Comparison of ENCODE assay signal across 16 cellular contexts in genomic region chr2:219537657-219538487, GRCh38. TPM values are rescaled to one million over a fixed set of nuclear protein-coding genes. Genes with fewer than 3 reads are reported as not detected.
A peak's percentile ranks its signal among the peaks of the same experiment; 100 is the strongest.
DNase-seq lines count a peak whose midpoint lies in the region; ATAC-seq, FAIRE-seq and TF ChIP-seq lines count a peak whose summit lies in the region.
"Had no signal": no experiment of that assay in that cellular context is flagged by ENCODE, and none has a peak within 500 bp of the region (broad histone marks: within the 10 kb centered on the region; RNA-seq: fewer than 3 reads in every experiment).

No MANE protein-coding gene starts in this region.

- no peaks in the 10 kb centered on the region for H3K4me1 ChIP-seq in HEK293 (ENCODE audit: control insufficient read depth, insufficient read depth, low read length)
- H3K4me1 ChIP-seq in mammary epithelial cell (ENCODE audit: insufficient read depth, low read length) = peaks cover 41% of the 10 kb centered on the region
- H3K4me1 ChIP-seq in keratinocyte (ENCODE audit: control insufficient read depth, extremely low read depth, insufficient read depth, low read length) = peaks cover 20% of the 10 kb centered on the region

- no peaks in the 10 kb centered on the region for H3K27me3 ChIP-seq in mammary epithelial cell (ENCODE audit: insufficient read depth, low read length)
- no peaks in the 10 kb centered on the region for H3K27me3 ChIP-seq in keratinocyte (ENCODE audit: control insufficient read depth, extremely low read depth, insufficient read depth, low read length)
- H3K27me3 ChIP-seq: MG63 had no signal

- H3K27ac ChIP-seq in 22Rv1 = no peak overlapping the region
- H3K27ac ChIP-seq in HEK293 (ENCODE audit: extremely low read depth, low read depth, low read length) = no peak overlapping the region
- H3K27ac ChIP-seq in mammary epithelial cell (ENCODE audit: insufficient read depth, low read depth, low read length) = no peak overlapping the region
- no peak overlapping the region for H3K27ac ChIP-seq in keratinocyte (ENCODE audit: control insufficient read depth, insufficient read depth, low read length)
- H3K27ac ChIP-seq: esophagus squamous epithelium, stomach had no signal

- peaks cover 46% of the 10 kb centered on the region for H3K79me2 ChIP-seq in mammary epithelial cell (ENCODE audit: insufficient read depth, low read length)
- H3K79me2 ChIP-seq in keratinocyte (ENCODE audit: control insufficient read depth, insufficient read depth, low read length) = peaks cover 33% of the 10 kb centered on the region

- dilution Hi-C loops in mammary epithelial cell (cut with HindIII; ENCODE audit: low sequenced_read_pairs) = no loop called here
- dilution Hi-C loops in keratinocyte (cut with MboI; ENCODE audit: extremely low pct_ligation_motif_present, low sequenced_read_pairs) = no loop called here

- peaks cover 15% of the 10 kb centered on the region for H3K36me3 Mint-ChIP-seq in activated T-cell treated with anti-CD3 and anti-CD28 coated beads, Interleukin-2, amount 50 U/mL, for 4 hours (ENCODE audit: insufficient read depth)
- peaks cover 11% of the 10 kb centered on the region for H3K36me3 Mint-ChIP-seq in progenitor cell of endocrine pancreas (ENCODE audit: insufficient read depth)

- TF ChIP-seq CTCF in 22Rv1 (IDR thresholded peaks at IDR 0.05) (0 out of 2 replicates have a peak, but pooled peaks have one; percentile 14), HEK293 (tag by site-specific recombination; IDR thresholded peaks at IDR 0.05) (no peak), mammary epithelial cell (conservative IDR thresholded peaks at IDR 0.05 in 1 of 2, IDR thresholded peaks at IDR 0.05 in 1 of 2; ENCODE audit: extremely low read depth in 1 of 2, insufficient read depth in 1 of 2, low read depth in 1 of 2, low read length in 2 of 2) (peak in 1 of 2 donors; percentile 32), keratinocyte (optimal IDR thresholded peaks at IDR 0.05 in 1 of 3, IDR thresholded peaks at IDR 0.05 in 1 of 3, conservative IDR thresholded peaks at IDR 0.05 in 1 of 3; ENCODE audit: extremely low read depth in 1 of 3, insufficient read depth in 2 of 3, low read length in 3 of 3) (peak in 1 of 3 experiments; percentile 17), progenitor cell of endocrine pancreas (IDR thresholded peaks at IDR 0.05; ENCODE audit: unreplicated experiment) (no peak)

- no peak overlapping the region for H3K9ac ChIP-seq in mammary epithelial cell (ENCODE audit: insufficient read depth, low read length)
- H3K9ac ChIP-seq in keratinocyte (ENCODE audit: control insufficient read depth, extremely low read depth, insufficient read depth, low read length) = no peak overlapping the region

- no peaks in the 10 kb centered on the region for H3K9me3 Mint-ChIP-seq in activated T-cell treated with anti-CD3 and anti-CD28 coated beads, Interleukin-2, amount 50 U/mL, for 4 hours
- H3K9me3 Mint-ChIP-seq in progenitor cell of endocrine pancreas (ENCODE audit: low read depth) = no peaks in the 10 kb centered on the region

- H3K9me3 ChIP-seq in HEK293 (ENCODE audit: control insufficient read depth, insufficient read depth, low read depth, low read length) = no peaks in the 10 kb centered on the region
- H3K9me3 ChIP-seq in mammary epithelial cell (replicated peaks; ENCODE audit: insufficient read depth, low read length) = no peaks in the 10 kb centered on the region
- no peaks in the 10 kb centered on the region for H3K9me3 ChIP-seq in keratinocyte (ENCODE audit: control insufficient read depth, low read depth, low read length)
- H3K9me3 ChIP-seq: esophagus squamous epithelium, MG63, stomach had no signal

- no TSS peak for BruUV-seq in mammary epithelial cell (replicated peaks; lab: Mats Ljungman, UMichigan)

- H4K20me1 ChIP-seq in mammary epithelial cell (ENCODE audit: insufficient read depth, low read length) = peaks cover 3% of the 10 kb centered on the region
- peaks cover 10% of the 10 kb centered on the region for H4K20me1 ChIP-seq in keratinocyte (ENCODE audit: control insufficient read depth, extremely low read depth, insufficient read depth, low read length)

- H2AFZ ChIP-seq in mammary epithelial cell (ENCODE audit: low read depth, low read length) (no peak overlapping the region), keratinocyte (ENCODE audit: control insufficient read depth, low read length) (no peak overlapping the region)

- no peak for FAIRE-seq in keratinocyte (lab: Jason Lieb, UNC)
- FAIRE-seq: GM19239 had no signal

- no peak for ATAC-seq in activated T-cell treated with anti-CD3 and anti-CD28 coated beads, Interleukin-2, amount 50 U/mL, for 4 hours
- ATAC-seq: activated CD8-positive, alpha-beta T cell treated with anti-CD3 and anti-CD28 coated beads, Interleukin-2, amount 10 ng/mL, durations not matched to agents 7 days and 5 days had no signal

- POLR2A ChIA-PET in HEK293 (lab: Yijun Ruan, JAX) = no interaction called here

- H3K9me1 ChIP-seq in keratinocyte (ENCODE audit: control insufficient read depth, extremely low read depth, insufficient read depth, low read length) = no peaks in the 10 kb centered on the region

- H3K36me3 ChIP-seq in HEK293 (ENCODE audit: control insufficient read depth in 2 of 2, insufficient read depth in 1 of 2, low read length in 2 of 2) (peaks cover 0 to 32% of the 10 kb centered on the region in 2 experiments; a peak in 1 of 3 replicates), mammary epithelial cell (ENCODE audit: insufficient read depth, low read length) (peaks cover 6% of the 10 kb centered on the region), keratinocyte (ENCODE audit: control insufficient read depth in 2 of 2, extremely low read depth in 1 of 2, insufficient read depth in 2 of 2, low read length in 2 of 2) (peaks cover 20 to 23% of the 10 kb centered on the region in 2 experiments)

- no peak overlapping the region for H3K4me3 ChIP-seq in HEK293 (ENCODE audit: low read depth, low read length)
- no peak overlapping the region for H3K4me3 ChIP-seq in mammary epithelial cell (replicated peaks in 1 of 3; ENCODE audit: insufficient read depth in 1 of 3, low read depth in 2 of 3, low read length in 3 of 3)
- H3K4me3 ChIP-seq in keratinocyte (ENCODE audit: control insufficient read depth in 2 of 3, extremely low read depth in 1 of 3, insufficient read depth in 2 of 3, low read depth in 1 of 3, low read length in 3 of 3) = no peak overlapping the region
- H3K4me3 ChIP-seq: esophagus squamous epithelium, MG63, stomach had no signal

- H3K27me3 Mint-ChIP-seq in activated T-cell treated with anti-CD3 and anti-CD28 coated beads, Interleukin-2, amount 50 U/mL, for 4 hours (ENCODE audit: low read depth) = peaks cover 3% of the 10 kb centered on the region
- peaks cover 12% of the 10 kb centered on the region for H3K27me3 Mint-ChIP-seq in progenitor cell of endocrine pancreas

- H3K4me2 ChIP-seq in mammary epithelial cell (ENCODE audit: insufficient read depth, low read depth, low read length) (peak overlapping the region; percentile 5), keratinocyte (ENCODE audit: control insufficient read depth, extremely low read depth, insufficient read depth, low read depth, low read length) (peak overlapping the region; percentile 25)

- H3K4me3 Mint-ChIP-seq in activated T-cell treated with anti-CD3 and anti-CD28 coated beads, Interleukin-2, amount 50 U/mL, for 4 hours = no peak overlapping the region
- no peak overlapping the region for H3K4me3 Mint-ChIP-seq in progenitor cell of endocrine pancreas (ENCODE audit: low read depth)
- H3K4me3 Mint-ChIP-seq: activated CD8-positive, alpha-beta T cell treated with anti-CD3 and anti-CD28 coated beads, Interleukin-2, amount 10 ng/mL, durations not matched to agents 7 days and 5 days had no signal

- DNase-seq in mammary epithelial cell = peak; percentile 44
- no peak for DNase-seq in keratinocyte (ENCODE audit: low read depth, low spot score)
- DNase-seq in RPMI8226 = no peak
- no peak for DNase-seq in activated T-cell treated with anti-CD3 and anti-CD28 coated beads, Interleukin-2, amount 50 U/mL, for 4 hours
- DNase-seq in progenitor cell of endocrine pancreas (ENCODE audit: low spot score, unreplicated experiment) = no peak
- DNase-seq in effector CD8-positive, alpha-beta T cell (lab: John Stamatoyannopoulos, UW) = no peak
- DNase-seq: activated CD8-positive, alpha-beta T cell treated with anti-CD3 and anti-CD28 coated beads, Interleukin-2, amount 10 ng/mL, durations not matched to agents 7 days and 5 days; esophagus squamous epithelium; MG63; NCI-H187 treated with DMSO at 0.1 percent for 48 hours; NCI-H524 treated with DMSO at 0.1 percent for 48 hours; stomach had no signal

- intact Hi-C loops in mammary epithelial cell (cut with micrococcal nuclease) = no loop called here

- H3K4me1 Mint-ChIP-seq in activated T-cell treated with anti-CD3 and anti-CD28 coated beads, Interleukin-2, amount 50 U/mL, for 4 hours (ENCODE audit: low read depth) = peaks cover 17% of the 10 kb centered on the region
- peaks cover 11% of the 10 kb centered on the region for H3K4me1 Mint-ChIP-seq in progenitor cell of endocrine pancreas (ENCODE audit: low read depth)

- in situ Hi-C loops in mammary epithelial cell (cut with MboI; ENCODE audit: low sequenced_read_pairs in 2 of 2) = no loop called here

- no peak overlapping the region for H3K27ac Mint-ChIP-seq in progenitor cell of endocrine pancreas
- H3K27ac Mint-ChIP-seq: activated CD8-positive, alpha-beta T cell treated with anti-CD3 and anti-CD28 coated beads, Interleukin-2, amount 10 ng/mL, durations not matched to agents 7 days and 5 days had no signal

- 7% methylated on average over 4 of the region's 15 CpGs for WGBS in mammary epithelial cell (ENCODE audit: low coverage, missing lambda C conversion rate)

- CTCF ChIA-PET in HEK293 (lab: Yijun Ruan, JAX) = interaction anchor here (0.5 to 4.2 kb wide), 8 partner anchors 7 to 319 kb away, joined by 3 to 68 read pairs (median 4); no protein-coding TSS in a partner anchor
- CTCF ChIA-PET in mammary epithelial cell (lab: Charles Lee; ENCODE audit: low non-redundant PET) = interaction anchor here (0.5 kb wide), 2 partner anchors 12 to 162 kb away, joined by 3 read pairs; no protein-coding TSS in a partner anchor

RNA-seq across cellular contexts. Expression of gene CHPF, which starts 5.7 kb away (rescaled TPM):
- total RNA-seq in mammary epithelial cell (100 to 1,000 TPM; 114 to 274 TPM), progenitor cell of endocrine pancreas (49.1 and 51.1 TPM in 2 replicates)
- polyA plus RNA-seq in mammary epithelial cell (101 TPM), keratinocyte (24.4 to 63.7 TPM (median 50.9 TPM) in 3 replicates)
- polyA minus RNA-seq in mammary epithelial cell (18.2 TPM), keratinocyte (24.4 to 61.4 TPM (median 36.5 TPM) in 3 replicates)
- 12.2 TPM for polyA plus RNA-seq in keratinocyte (2011; ENCODE audit: low read depth)
- polyA plus RNA-seq in keratinocyte (2011; cell fraction: cytosol; rRNA removed) = 23.4 and 59.7 TPM in 2 replicates
- polyA plus RNA-seq in keratinocyte (2011; cell fraction: nucleus; rRNA removed) = 82.1 and 134 TPM in 2 replicates
- 67.0 and 81.8 TPM in 2 replicates for polyA plus RNA-seq in keratinocyte (2012; ENCODE audit: low replicate concordance)
- 159 TPM for polyA minus RNA-seq in keratinocyte (2011; cell fraction: cytosol; rRNA and poly(A)+ RNA removed)
- 132 and 181 TPM in 2 replicates for polyA minus RNA-seq in keratinocyte (2011; cell fraction: nucleus; rRNA and poly(A)+ RNA removed)
- total RNA-seq in activated T-cell treated with anti-CD3 and anti-CD28 coated beads, Interleukin-2, amount 50 U/mL, for 4 hours = 10 to 100 TPM; 38.3 to 42.0 (median 40.3) TPM

RNA-seq across cellular contexts. Expression of gene TMEM198, which starts 6.0 kb away (rescaled TPM):
- total RNA-seq in mammary epithelial cell = 1 to 10 TPM; 1.3 to 5.2 TPM
- 2.0 TPM for polyA plus RNA-seq in mammary epithelial cell
- polyA minus RNA-seq in mammary epithelial cell = 0.26 TPM
- 0.81 to 1.5 TPM (median 0.82 TPM) in 3 replicates for polyA plus RNA-seq in keratinocyte
- polyA plus RNA-seq in keratinocyte (2011; ENCODE audit: low read depth) = not detected
- polyA plus RNA-seq in keratinocyte (2011; cell fraction: cytosol; rRNA removed) = 0.32 and 0.44 TPM in 2 replicates
- polyA plus RNA-seq in keratinocyte (2011; cell fraction: nucleus; rRNA removed) = 10.9 and 11.5 TPM in 2 replicates
- 0.61 and 0.83 TPM in 2 replicates for polyA plus RNA-seq in keratinocyte (2012; ENCODE audit: low replicate concordance)
- polyA minus RNA-seq in keratinocyte = 0.13 to 1.1 TPM (median 0.26 TPM) in 3 replicates
- not detected for polyA minus RNA-seq in keratinocyte (2011; cell fraction: cytosol; rRNA and poly(A)+ RNA removed)
- polyA minus RNA-seq in keratinocyte (2011; cell fraction: nucleus; rRNA and poly(A)+ RNA removed) = 0.42 and 0.70 TPM in 2 replicates
- total RNA-seq in activated T-cell treated with anti-CD3 and anti-CD28 coated beads, Interleukin-2, amount 50 U/mL, for 4 hours = 1 to 10 TPM; 3.6 to 4.8 (median 4.3) TPM
- total RNA-seq in progenitor cell of endocrine pancreas = 8.2 and 9.7 TPM in 2 replicates

RNA-seq across cellular contexts. Expression of gene ASIC4, which starts 23.6 kb away (rescaled TPM):
- total RNA-seq in mammary epithelial cell (under 1 TPM; 0.16 to 0.17 TPM), progenitor cell of endocrine pancreas (3.4 and 5.1 TPM in 2 replicates)
- polyA plus RNA-seq in mammary epithelial cell (0.05 TPM), keratinocyte (not detected in 3 replicates)
- polyA minus RNA-seq in mammary epithelial cell (not detected), keratinocyte (not detected in 3 replicates)
- polyA plus RNA-seq in keratinocyte (2011; ENCODE audit: low read depth) = not detected
- not detected in 2 replicates for polyA plus RNA-seq in keratinocyte (2011; cell fraction: cytosol; rRNA removed)
- 0.05 TPM in 1 of 2 replicates, not detected in the other for polyA plus RNA-seq in keratinocyte (2011; cell fraction: nucleus; rRNA removed)
- polyA plus RNA-seq in keratinocyte (2012; ENCODE audit: low replicate concordance) = 0.11 TPM in 1 of 2 replicates, not detected in the other
- not detected for polyA minus RNA-seq in keratinocyte (2011; cell fraction: cytosol; rRNA and poly(A)+ RNA removed)
- not detected in 2 replicates for polyA minus RNA-seq in keratinocyte (2011; cell fraction: nucleus; rRNA and poly(A)+ RNA removed)
- total RNA-seq in activated T-cell treated with anti-CD3 and anti-CD28 coated beads, Interleukin-2, amount 50 U/mL, for 4 hours = under 1 TPM in 1 of 3 donors, not detected in 2; 0.08 TPM
- total RNA-seq: activated CD8-positive, alpha-beta T cell treated with anti-CD3 and anti-CD28 coated beads, Interleukin-2, amount 10 ng/mL, durations not matched to agents 7 days and 5 days; esophagus squamous epithelium had no signal
- polyA plus RNA-seq: liver, stomach had no signal

RNA-seq across cellular contexts. Expression of gene OBSL1, which starts 33.5 kb away (rescaled TPM):
- total RNA-seq in mammary epithelial cell (10 to 100 TPM; 32.6 to 52.8 TPM), progenitor cell of endocrine pancreas (197 and 198 TPM in 2 replicates)
- polyA plus RNA-seq in mammary epithelial cell (30.8 TPM), keratinocyte (9.3 to 14.8 TPM (median 12.7 TPM) in 3 replicates)
- polyA minus RNA-seq in mammary epithelial cell (39.7 TPM), keratinocyte (12.6 to 22.9 TPM (median 21.8 TPM) in 3 replicates)
- 7.9 TPM for polyA plus RNA-seq in keratinocyte (2011; ENCODE audit: low read depth)
- polyA plus RNA-seq in keratinocyte (2011; cell fraction: cytosol; rRNA removed) = 4.5 and 12.2 TPM in 2 replicates
- polyA plus RNA-seq in keratinocyte (2011; cell fraction: nucleus; rRNA removed) = 27.9 and 36.9 TPM in 2 replicates
- 16.9 and 17.4 TPM in 2 replicates for polyA plus RNA-seq in keratinocyte (2012; ENCODE audit: low replicate concordance)
- polyA minus RNA-seq in keratinocyte (2011; cell fraction: cytosol; rRNA and poly(A)+ RNA removed) = 18.0 TPM
- 15.8 and 18.6 TPM in 2 replicates for polyA minus RNA-seq in keratinocyte (2011; cell fraction: nucleus; rRNA and poly(A)+ RNA removed)
- total RNA-seq in activated T-cell treated with anti-CD3 and anti-CD28 coated beads, Interleukin-2, amount 50 U/mL, for 4 hours = 1 to 10 TPM in 1 of 3 donors, under 1 TPM in 2; 0.37 to 1.1 (median 0.60) TPM

RNA-seq across cellular contexts. Expression of gene INHA, which starts 34.2 kb away (rescaled TPM):
- total RNA-seq in mammary epithelial cell (1 to 10 TPM in 1 of 2 donors, under 1 TPM in 1; 0.50 to 2.0 TPM), progenitor cell of endocrine pancreas (1.5 and 1.7 TPM in 2 replicates)
- polyA plus RNA-seq in mammary epithelial cell (0.53 TPM), keratinocyte (0.18 to 0.79 TPM (median 0.20 TPM) in 3 replicates)
- polyA minus RNA-seq in mammary epithelial cell (not detected), keratinocyte (0.33 to 0.38 TPM in 2 of 3 replicates, not detected in the other)
- not detected for polyA plus RNA-seq in keratinocyte (2011; ENCODE audit: low read depth)
- polyA plus RNA-seq in keratinocyte (2011; cell fraction: cytosol; rRNA removed) = 0.05 TPM in 1 of 2 replicates, not detected in the other
- 2.4 and 3.1 TPM in 2 replicates for polyA plus RNA-seq in keratinocyte (2011; cell fraction: nucleus; rRNA removed)
- polyA plus RNA-seq in keratinocyte (2012; ENCODE audit: low replicate concordance) = 0.07 and 0.97 TPM in 2 replicates
- polyA minus RNA-seq in keratinocyte (2011; cell fraction: cytosol; rRNA and poly(A)+ RNA removed) = not detected
- polyA minus RNA-seq in keratinocyte (2011; cell fraction: nucleus; rRNA and poly(A)+ RNA removed) = 0.39 TPM in 1 of 2 replicates, not detected in the other
- total RNA-seq in activated T-cell treated with anti-CD3 and anti-CD28 coated beads, Interleukin-2, amount 50 U/mL, for 4 hours = not detected
- total RNA-seq: activated CD8-positive, alpha-beta T cell treated with anti-CD3 and anti-CD28 coated beads, Interleukin-2, amount 10 ng/mL, durations not matched to agents 7 days and 5 days; esophagus squamous epithelium had no signal
